Comparison of ENCODE assay signal across 28 cellular contexts in genomic region chr7:135944753-135945152, GRCh38.
"Had no signal": no experiment of that assay in that cellular context is flagged by ENCODE, and none has a peak within 500 bp of the region (broad histone marks: within the 10 kb centered on the region; RNA-seq: fewer than 3 reads in every experiment).

No MANE protein-coding gene starts in this region.

- H3K27ac ChIP-seq: ascending aorta, VCaP had no signal

- H3K27me3 ChIP-seq: ascending aorta had no signal

- H3K9me3 ChIP-seq: ascending aorta had no signal

- ATAC-seq: activated CD8-positive, alpha-beta memory T cell treated with anti-CD3 and anti-CD28 coated beads, Interleukin-2, amount 10 ng/mL, durations not matched to agents 7 days and 5 days; activated CD8-positive, alpha-beta T cell treated with anti-CD3 and anti-CD28 coated beads, Interleukin-2, amount 10 ng/mL, durations not matched to agents 7 days and 5 days; activated naive CD8-positive, alpha-beta T cell treated with anti-CD3 and anti-CD28 coated beads, Interleukin-2, amount 50 U/mL, for 24 hours had no signal

- FAIRE-seq: bronchial epithelial cell, TTC549 had no signal

- DNase-seq: activated B cell treated with CpG ODN at 0.5 μM for 24 hours; activated CD4-positive, alpha-beta memory T cell treated with anti-CD3 and anti-CD28 coated beads, Interleukin-2, amount 10 ng/mL, durations not matched to agents 7 days and 5 days; activated CD4-positive, alpha-beta T cell treated with anti-CD3 and anti-CD28 coated beads for 4 hours; activated CD4-positive, alpha-beta T cell treated with anti-CD3 and anti-CD28 coated beads, Interleukin-2, amount 10 ng/mL, durations not matched to agents 7 days and 5 days; activated CD4-positive, alpha-beta T cell treated with anti-CD3 and anti-CD28 coated beads, Interleukin-2, amount 50 U/mL, for 48 hours; activated CD4-positive, CD25-positive, alpha-beta regulatory T cell treated with anti-CD3 and anti-CD28 coated beads, Interleukin-2, amount 50 U/mL, for 72 hours; activated CD8-positive, alpha-beta memory T cell treated with anti-CD3 and anti-CD28 coated beads for 24 hours; activated CD8-positive, alpha-beta memory T cell treated with anti-CD3 and anti-CD28 coated beads, Interleukin-2, amount 10 ng/mL, durations not matched to agents 7 days and 5 days; activated CD8-positive, alpha-beta memory T cell treated with anti-CD3 and anti-CD28 coated beads, Interleukin-2, amount 50 U/mL, for 48 hours; activated CD8-positive, alpha-beta T cell treated with anti-CD3 and anti-CD28 coated beads, Interleukin-2, amount 10 ng/mL, durations not matched to agents 7 days and 5 days; activated effector memory CD4-positive, alpha-beta T cell treated with Interleukin-2 at 50 U/mL for 16 hours; activated gamma-delta T cell; activated naive CD4-positive, alpha-beta T cell treated with anti-CD3 and anti-CD28 coated beads, Interleukin-2, amount 10 ng/mL, durations not matched to agents 7 days and 5 days; activated naive CD4-positive, alpha-beta T cell treated with Interleukin-2 at 50 U/mL for 16 hours; activated naive CD8-positive, alpha-beta T cell treated with anti-CD3 and anti-CD28 coated beads, Interleukin-2, amount 10 ng/mL, durations not matched to agents 7 days and 5 days; activated naive CD8-positive, alpha-beta T cell treated with anti-CD3 and anti-CD28 coated beads, Interleukin-2, amount 50 U/mL, for 24 hours; activated T-cell treated with anti-CD3 and anti-CD28 coated beads, Interleukin-2, amount 50 U/mL, for 24 hours; activated T-cell treated with anti-CD3 and anti-CD28 coated beads, Interleukin-2, amount 50 U/mL, for 48 hours; amygdala; anterior cingulate cortex; central memory CD4-positive, alpha-beta T cell; T-helper 1 cell; T-helper 2 cell; T-helper 9 cell had no signal

- H3K4me1 ChIP-seq: ascending aorta had no signal

- H3K4me3 ChIP-seq: ascending aorta had no signal
